In the genomic region with DNA sequence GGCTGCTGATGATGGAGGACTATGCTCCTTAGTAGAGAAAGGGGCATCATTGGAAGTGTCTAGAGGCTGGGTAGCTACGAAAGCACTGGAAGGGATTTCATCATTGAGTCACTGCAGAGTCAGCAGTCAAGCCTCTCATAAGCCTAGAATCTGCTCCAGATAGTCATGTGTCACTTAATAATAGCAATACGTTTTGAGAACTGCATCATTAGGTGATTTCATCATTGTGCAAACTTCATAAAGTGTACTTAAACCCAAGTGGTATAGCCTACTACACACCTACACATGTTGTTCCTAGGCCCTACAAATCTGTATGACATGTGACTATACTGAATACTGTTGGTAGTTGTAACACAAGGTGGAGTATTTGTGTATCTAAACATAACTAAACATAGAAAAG, we compare ENCODE assay signal across 25 cellular contexts.
DNase-seq lines count a peak whose midpoint lies in the region; ATAC-seq and TF ChIP-seq lines count a peak whose summit lies in the region.
"Had no signal": no experiment of that assay in that cellular context is flagged by ENCODE, and none has a peak within 500 bp of the region (broad histone marks: within the 10 kb centered on the region; RNA-seq: fewer than 3 reads in every experiment).

No MANE protein-coding gene starts in this region.

- H3K79me2 ChIP-seq in KMS-11 (ENCODE audit: insufficient read depth, low read depth) = no peaks in the 10 kb centered on the region

- H3K9me3 ChIP-seq in lung (ENCODE audit: control insufficient read depth in 2 of 2, insufficient read depth in 1 of 2, low read length in 1 of 2) = no peaks in the 10 kb centered on the region
- H3K9me3 ChIP-seq: A549, ascending aorta, heart right ventricle, neutrophil, psoas muscle had no signal

- 61% methylated on average over 2 of the region's 2 CpGs for WGBS in lung, 2 donors

- peaks cover 100% of the 10 kb centered on the region for H3K4me1 ChIP-seq in KMS-11 (ENCODE audit: low read depth, poor library complexity, severe bottlenecking)
- H3K4me1 ChIP-seq in lung (ENCODE audit: control insufficient read depth in 2 of 2, insufficient read depth in 2 of 2, low read length in 2 of 2) = peaks cover 0 to 4% of the 10 kb centered on the region in 2 donors
- H3K4me1 ChIP-seq: A549, psoas muscle had no signal

- ATAC-seq in esophagus mucosa (peak; percentile 68), lung (ENCODE audit: insufficient read depth, low FRiP score) (peak; percentile 16), HG03175 (IDR thresholded peaks at IDR 0.05; ENCODE audit: unreplicated experiment) (no peak)
- ATAC-seq: A549; CD8-positive, alpha-beta T cell; heart right ventricle had no signal

- no peaks in the 10 kb centered on the region for H4K20me1 ChIP-seq in KMS-11 (ENCODE audit: insufficient read depth)

- H3K27me3 ChIP-seq in KMS-11 (ENCODE audit: insufficient read depth, low read depth) (no peaks in the 10 kb centered on the region), lung (ENCODE audit: control insufficient read depth, insufficient read depth) (no peaks in the 10 kb centered on the region)
- H3K27me3 ChIP-seq: ascending aorta, heart right ventricle, neutrophil had no signal

- H3K27ac ChIP-seq in KMS-11 (no peak overlapping the region), lung (ENCODE audit: low read depth in 1 of 2, low read length in 1 of 2) (no peak overlapping the region)
- H3K27ac ChIP-seq: A549, ascending aorta, heart right ventricle, neutrophil, PC-9, psoas muscle had no signal

- no peak overlapping the region for H2AFZ ChIP-seq in KMS-11 (ENCODE audit: low read depth)
- H2AFZ ChIP-seq: PC-9 had no signal

- H3K4me2 ChIP-seq in KMS-11 = peak overlapping the region; percentile 39; the same call in 1 of the 2 replicates
- H3K4me2 ChIP-seq: A549, PC-9 had no signal

- DNase-seq in DMS53 (lab: John Stamatoyannopoulos, UW) (peak; percentile 63), lung (ENCODE audit: low spot score) (no peak), amygdala (lab: John Stamatoyannopoulos, UW) (no peak), NCI-H1417 treated with DMSO at 0.1 percent for 48 hours (lab: John Stamatoyannopoulos, UW) (no peak), SIG-M5 treated with dmso at 0.1 percent for 504 hours (lab: John Stamatoyannopoulos, UW; ENCODE audit: unreplicated experiment) (no peak)
- DNase-seq: activated CD4-positive, alpha-beta T cell treated with anti-CD3 and anti-CD28 coated beads for 4 hours; activated effector memory CD4-positive, alpha-beta T cell treated with Interleukin-2 at 50 U/mL for 16 hours; caudate nucleus; CD8-positive, alpha-beta T cell; dermis blood vessel endothelial cell; DMS79; H9; heart right ventricle; KG1; NCI-H146; NK-92 treated with Interleukin-12 subunit alpha and Interleukin-12 subunit beta, amount 100 ng/mL, for 24 hours; PC-9; psoas muscle; SHP77 had no signal

- H3K4me3 ChIP-seq in KMS-11 (IDR thresholded peaks at IDR 0.05; ENCODE audit: insufficient read depth, low read depth, low read length) = no peak overlapping the region
- no peak overlapping the region for H3K4me3 ChIP-seq in lung
- H3K4me3 ChIP-seq: A549, ascending aorta, heart right ventricle, PC-9, psoas muscle had no signal

- no peak overlapping the region for H3K9ac ChIP-seq in KMS-11

- no peaks in the 10 kb centered on the region for H3K36me3 ChIP-seq in KMS-11 (ENCODE audit: insufficient read depth)
- peaks cover 8 to 13% of the 10 kb centered on the region in 2 donors for H3K36me3 ChIP-seq in lung (ENCODE audit: control insufficient read depth in 2 of 2, insufficient read depth in 2 of 2, low read length in 2 of 2)

- TF ChIP-seq CTCF in KMS-11 (conservative IDR thresholded peaks at IDR 0.05; ENCODE audit: low read depth, low read length) (no peak), lung (IDR thresholded peaks at IDR 0.05; ENCODE audit: control extremely low read depth, extremely low read depth) (no peak)
